Comparison of ENCODE assay signal across 8 cellular contexts in genomic region chr19:54209748-54210494, GRCh38. TPM values are rescaled to one million over a fixed set of nuclear protein-coding genes. Genes with fewer than 3 reads are reported as not detected.
DNase-seq lines count a peak whose midpoint lies in the region; ATAC-seq, FAIRE-seq and TF ChIP-seq lines count a peak whose summit lies in the region.

No MANE protein-coding gene starts in this region.

- H3K79me2 ChIP-seq in smooth muscle cell (ENCODE audit: low read depth), result peaks cover 23% of the 10 kb centered on the region

- H3K27me3 ChIP-seq in kidney epithelial cell (ENCODE audit: control insufficient read depth, insufficient read depth, low read length), result peaks cover 2% of the 10 kb centered on the region
- no peaks in the 10 kb centered on the region for H3K27me3 ChIP-seq in smooth muscle cell (ENCODE audit: low read depth)

- H3K4me2 ChIP-seq in smooth muscle cell, result peak overlapping the region; percentile 49

- no peak for TF ChIP-seq POLR2A in GM18505 (IDR thresholded peaks at IDR 0.05; ENCODE audit: borderline replicate concordance, extremely low read depth, insufficient read depth, insufficient read length)

- peaks cover 90% of the 10 kb centered on the region for H4K20me1 ChIP-seq in smooth muscle cell (ENCODE audit: low read depth)

- H3K4me3 ChIP-seq in cardiac fibroblast (replicated peaks in 1 of 2; ENCODE audit: low read depth in 2 of 2, low read length in 2 of 2) (no peak overlapping the region), kidney epithelial cell (ENCODE audit: low read depth, low read length) (no peak overlapping the region), smooth muscle cell (no peak overlapping the region)

- TF ChIP-seq CTCF in cardiac fibroblast (IDR thresholded peaks at IDR 0.05; ENCODE audit: low read depth, low read length) (no peak), kidney epithelial cell (IDR thresholded peaks at IDR 0.05; ENCODE audit: insufficient read depth, low read length, poor library complexity, severe bottlenecking) (no peak), smooth muscle cell (IDR thresholded peaks at IDR 0.05; ENCODE audit: borderline replicate concordance, insufficient read depth, poor library complexity, severe bottlenecking) (no peak)

- H3K27ac ChIP-seq in smooth muscle cell (ENCODE audit: low read depth), result peak overlapping the region; percentile 70

- no peaks in the 10 kb centered on the region for H3K9me3 ChIP-seq in smooth muscle cell (replicated peaks; ENCODE audit: low read depth)

- peak; percentile 95 for FAIRE-seq in RCC 7860 (lab: Jason Lieb, UNC)

- DNase-seq in COR-L47 (lab: John Stamatoyannopoulos, UW) (peak; percentile 92), Kasumi-1 (lab: John Stamatoyannopoulos, UW) (peak; percentile 44 to 54), RCC 7860 (ENCODE audit: low spot score) (peak; percentile 95), cardiac fibroblast (ENCODE audit: low read depth in 2 of 2) (peak; percentile 98 to 99), kidney epithelial cell (ENCODE audit: low read depth) (peak; percentile 97), smooth muscle cell (lab: John Stamatoyannopoulos, UW; ENCODE audit: unreplicated experiment) (peak; percentile 48), ecto neural progenitor cell (ENCODE audit: low spot score) (no peak)

- WGBS in smooth muscle cell (ENCODE audit: low lambda C conversion rate), result 54% methylated on average over 10 of the region's 11 CpGs

- H3K36me3 ChIP-seq in kidney epithelial cell (ENCODE audit: control insufficient read depth, insufficient read depth, low read length), result peaks cover 6% of the 10 kb centered on the region
- no peaks in the 10 kb centered on the region for H3K36me3 ChIP-seq in smooth muscle cell (ENCODE audit: low read depth)

- H2AFZ ChIP-seq in smooth muscle cell (ENCODE audit: low read depth), result no peak overlapping the region

- peaks cover 6% of the 10 kb centered on the region for H3K4me1 ChIP-seq in smooth muscle cell (ENCODE audit: low read depth)

- ATAC-seq in GM18505 (IDR thresholded peaks at IDR 0.05; ENCODE audit: unreplicated experiment), result no peak

- peaks cover 57% of the 10 kb centered on the region for H3F3A ChIP-seq in smooth muscle cell (ENCODE audit: low read depth)

- H3K9ac ChIP-seq in smooth muscle cell (ENCODE audit: low read depth), result peak overlapping the region; percentile 13

RNA-seq across cellular contexts. Expression of gene RPS9, which starts 9.3 kb away (rescaled TPM):
- total RNA-seq in kidney epithelial cell (2,500 and 2,976 TPM in 2 replicates), smooth muscle cell (1,047 and 1,149 TPM in 2 replicates)
- polyA plus RNA-seq in smooth muscle cell, result 347 and 352 TPM in 2 replicates

RNA-seq across cellular contexts. Expression of gene LILRB3, which starts 12.9 kb away (rescaled TPM):
- total RNA-seq in kidney epithelial cell (0.50 TPM in 1 of 2 replicates, not detected in the other), smooth muscle cell (not detected in 2 replicates)
- 0.06 and 0.70 TPM in 2 replicates for polyA plus RNA-seq in smooth muscle cell

RNA-seq across cellular contexts. Expression of gene TSEN34, which starts 18.8 kb away (rescaled TPM):
- total RNA-seq in kidney epithelial cell, result 108 and 146 TPM in 2 replicates
- total RNA-seq in smooth muscle cell, result 45.8 and 53.7 TPM in 2 replicates
- polyA plus RNA-seq in smooth muscle cell, result 79.5 and 91.7 TPM in 2 replicates

RNA-seq across cellular contexts. Expression of gene MBOAT7, which starts 20.5 kb away (rescaled TPM):
- 107 and 111 TPM in 2 replicates for total RNA-seq in kidney epithelial cell
- total RNA-seq in smooth muscle cell, result 76.8 and 110 TPM in 2 replicates
- polyA plus RNA-seq in smooth muscle cell, result 106 and 195 TPM in 2 replicates

RNA-seq across cellular contexts. Expression of gene LILRA6, which starts 32.7 kb away (rescaled TPM):
- not detected in 2 replicates for total RNA-seq in kidney epithelial cell
- not detected in 2 replicates for total RNA-seq in smooth muscle cell
- polyA plus RNA-seq in smooth muscle cell, result not detected in 2 replicates
